22 cellular contexts compared by ENCODE assay signal in genomic region chrX:1002611-1003010, GRCh38.
"Had no signal": no experiment of that assay in that cellular context is flagged by ENCODE, and none has a peak within 500 bp of the region (broad histone marks: within the 10 kb centered on the region; RNA-seq: fewer than 3 reads in every experiment).

No MANE protein-coding gene starts in this region.

- H3K4me3 ChIP-seq: dorsolateral prefrontal cortex, gastrocnemius medialis, left lung, psoas muscle, skin epidermis, thoracic aorta, tibial nerve, upper lobe of left lung, uterus had no signal

- H3K36me3 Mint-ChIP-seq: natural killer cell; stimulated activated naive B cell treated with anti-CD40 and anti-IgM and Interleukin-4, amounts not matched to agents 10 μg/mL and 1 μg/mL and 100 μg/mL, for 72 hours had no signal

- DNase-seq: cerebellar nuclear complex; dorsolateral prefrontal cortex; effector CD4-positive, alpha-beta T cell; foreskin fibroblast; gastrocnemius medialis; left cardiac atrium; left lung; natural killer cell; nucleus accumbens; psoas muscle; right cardiac atrium; stimulated activated CD4-positive, alpha-beta T cell treated with anti-CD3 and anti-CD28 coated beads, Interleukin-15, amount 100 ng/mL, for 24 hours; stimulated activated CD4-positive, alpha-beta T cell treated with anti-CD3 and anti-CD28 coated beads, Interleukin-2, amount 100 ng/mL, for 48 hours; stimulated activated naive B cell treated with anti-CD40 and anti-IgM and Interleukin-4, amounts not matched to agents 10 μg/mL and 1 μg/mL and 100 μg/mL, for 72 hours; upper lobe of left lung; uterus had no signal

- H3K4me1 ChIP-seq: gastrocnemius medialis, left lung, psoas muscle, tibial nerve, upper lobe of left lung, uterus had no signal

- H3K36me3 ChIP-seq: gastrocnemius medialis, left lung, thoracic aorta, tibial nerve, upper lobe of left lung, uterus had no signal

- H3K9me3 Mint-ChIP-seq: natural killer cell; stimulated activated naive B cell treated with anti-CD40 and anti-IgM and Interleukin-4, amounts not matched to agents 10 μg/mL and 1 μg/mL and 100 μg/mL, for 72 hours; stimulated activated naive CD8-positive, alpha-beta T cell treated with anti-CD3 and anti-CD28 coated beads, Interleukin-15, Interleukin-2, amounts not matched to agents 100 ng/mL and 50 ng/mL, for 24 hours had no signal

- H3K27me3 ChIP-seq: gastrocnemius medialis, left lung, tibial nerve, upper lobe of left lung, uterus had no signal

- H3K4me3 Mint-ChIP-seq: natural killer cell; stimulated activated naive B cell treated with anti-CD40 and anti-IgM and Interleukin-4, amounts not matched to agents 10 μg/mL and 1 μg/mL and 100 μg/mL, for 72 hours; stimulated activated naive CD8-positive, alpha-beta T cell treated with anti-CD3 and anti-CD28 coated beads, Interleukin-15, Interleukin-2, amounts not matched to agents 100 ng/mL and 50 ng/mL, for 24 hours had no signal

- H3K27ac ChIP-seq: dorsolateral prefrontal cortex, epithelial cell of prostate, gastrocnemius medialis, left lung, psoas muscle, skin epidermis, thoracic aorta, tibial nerve, upper lobe of left lung, uterus had no signal

- H3K9me3 ChIP-seq: gastrocnemius medialis, left lung, psoas muscle, thoracic aorta, upper lobe of left lung, uterus had no signal

- H3K4me1 Mint-ChIP-seq: natural killer cell had no signal

- ATAC-seq: esophagus mucosa; gastrocnemius medialis; left cardiac atrium; left lung; natural killer cell; psoas muscle; right cardiac atrium; stimulated activated naive B cell treated with anti-CD40 and anti-IgM and Interleukin-4, amounts not matched to agents 10 μg/mL and 1 μg/mL and 100 μg/mL, for 72 hours had no signal

- H3K27me3 Mint-ChIP-seq: stimulated activated naive B cell treated with anti-CD40 and anti-IgM and Interleukin-4, amounts not matched to agents 10 μg/mL and 1 μg/mL and 100 μg/mL, for 72 hours; stimulated activated naive CD8-positive, alpha-beta T cell treated with anti-CD3 and anti-CD28 coated beads, Interleukin-15, Interleukin-2, amounts not matched to agents 100 ng/mL and 50 ng/mL, for 24 hours had no signal

- H3K27ac Mint-ChIP-seq: natural killer cell; stimulated activated naive B cell treated with anti-CD40 and anti-IgM and Interleukin-4, amounts not matched to agents 10 μg/mL and 1 μg/mL and 100 μg/mL, for 72 hours; stimulated activated naive CD8-positive, alpha-beta T cell treated with anti-CD3 and anti-CD28 coated beads, Interleukin-15, Interleukin-2, amounts not matched to agents 100 ng/mL and 50 ng/mL, for 24 hours had no signal
